In the genomic region with DNA sequence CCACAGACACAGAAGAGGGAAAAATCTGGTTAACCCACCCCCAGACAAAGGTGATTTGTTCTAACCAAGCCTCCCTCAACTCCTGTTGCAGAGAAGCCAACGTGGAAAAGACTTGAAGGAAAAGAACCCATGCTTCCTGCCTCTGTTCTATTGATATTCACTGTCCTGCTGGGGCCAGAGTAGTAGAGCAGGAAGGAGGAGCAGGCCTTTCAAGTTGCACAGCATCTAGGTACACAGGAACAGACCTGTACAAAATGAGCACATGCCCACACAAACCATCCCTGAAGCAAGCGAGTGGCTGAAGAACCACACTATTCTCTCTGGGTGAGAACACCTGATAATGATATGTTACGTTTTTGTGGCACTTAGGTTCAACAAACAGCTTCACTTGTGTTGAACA, we compare ENCODE assay signal across 1 cellular context.
TF ChIP-seq lines count a peak whose summit lies in the region.

No MANE protein-coding gene starts in this region.

TF ChIP-seq in IMR-90, 13 proteins besides CTCF, POLR2A, EP300 and RAD21:
- TF ChIP-seq NFE2L2 (IDR thresholded peaks at IDR 0.05; ENCODE audit: low read depth, low read length) (no peak), FOS (IDR thresholded peaks at IDR 0.05; ENCODE audit: low read depth, low read length) (no peak), SMC3 (IDR thresholded peaks at IDR 0.05; ENCODE audit: low read depth, low read length) (no peak), CEBPB (IDR thresholded peaks at IDR 0.05; ENCODE audit: low read depth, low read length) (no peak)
